ENCODE assay signal across 38 cellular contexts in the genomic region with DNA sequence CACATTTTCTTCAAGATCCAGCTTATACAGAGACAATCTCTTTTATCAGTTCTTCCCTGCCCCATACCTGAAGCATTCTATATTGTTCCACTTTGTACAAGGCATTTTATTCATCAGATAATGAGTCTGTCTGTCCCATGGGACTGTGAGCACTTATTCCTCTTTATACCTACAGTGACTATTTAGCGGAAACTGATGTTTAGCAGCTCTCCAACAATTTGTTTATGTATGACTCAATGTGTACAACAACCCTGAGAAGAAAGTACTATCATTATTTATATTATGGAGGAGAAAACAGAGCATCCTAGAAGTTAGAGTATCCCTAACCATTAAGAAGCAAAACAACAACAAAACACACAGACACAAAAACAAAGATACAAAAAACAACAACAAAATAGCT.
"Had no signal": no experiment of that assay in that cellular context is flagged by ENCODE, and none has a peak within 500 bp of the region (broad histone marks: within the 10 kb centered on the region; RNA-seq: fewer than 3 reads in every experiment).

No MANE protein-coding gene starts in this region.

- H3K9me3 ChIP-seq: MG63, Peyer's patch, SJSA1, SK-N-SH had no signal

- DNase-seq: activated CD4-positive, alpha-beta memory T cell treated with anti-CD3 and anti-CD28 coated beads, Interleukin-2, amount 10 ng/mL, durations not matched to agents 7 days and 5 days; activated CD4-positive, alpha-beta T cell treated with anti-CD3 and anti-CD28 coated beads for 1 hour; activated CD4-positive, alpha-beta T cell treated with anti-CD3 and anti-CD28 coated beads for 48 hours; activated CD4-positive, CD25-positive, alpha-beta regulatory T cell; activated CD8-positive, alpha-beta memory T cell treated with anti-CD3 and anti-CD28 coated beads for 24 hours; activated CD8-positive, alpha-beta memory T cell treated with anti-CD3 and anti-CD28 coated beads, Interleukin-2, amount 10 ng/mL, durations not matched to agents 7 days and 5 days; activated CD8-positive, alpha-beta memory T cell treated with anti-CD3 and anti-CD28 coated beads, Interleukin-2, amount 50 U/mL, for 48 hours; activated effector memory CD4-positive, alpha-beta T cell treated with Interleukin-2 at 50 U/mL for 16 hours; activated naive CD4-positive, alpha-beta T cell treated with anti-CD3 and anti-CD28 coated beads, Interleukin-2, amount 10 ng/mL, durations not matched to agents 7 days and 5 days; activated naive CD8-positive, alpha-beta T cell treated with anti-CD3 and anti-CD28 coated beads, Interleukin-2, amount 50 U/mL, for 24 hours; activated T-cell treated with anti-CD3 and anti-CD28 coated beads, Interleukin-2, amount 50 U/mL, for 48 hours; anterior cingulate cortex; caudate nucleus; cerebellar nuclear complex; Karpas-422; KBM-7; MG63; NCI-H1048; NCI-H1105 treated with DMSO at 0.1 percent for 48 hours; NCI-H146; NCI-H187; NCI-H2029 treated with DMSO at 0.1 percent for 48 hours; NCI-H345; NCI-H524 treated with DMSO at 0.1 percent for 48 hours; NCI-H748 treated with DMSO at 0.1 percent for 48 hours; NK-92 treated with Interleukin-12 subunit alpha and Interleukin-12 subunit beta, amount 100 ng/mL, for 24 hours; PC-3; Peyer's patch; RPMI8226; SHP77 treated with DMSO at 0.1 percent for 48 hours; SK-N-SH; T-helper 17 cell; T-helper 9 cell; WERI-Rb-1 had no signal

- FAIRE-seq: bronchial epithelial cell had no signal

- H3K27ac ChIP-seq: Peyer's patch, SJSA1, WERI-Rb-1 had no signal

- H3K4me1 ChIP-seq: Peyer's patch, SJSA1 had no signal

- H3K9ac ChIP-seq: SK-N-SH had no signal

- H3K4me2 ChIP-seq: SK-N-SH had no signal

- H3K27me3 ChIP-seq: MG63, Peyer's patch, SJSA1 had no signal

- H3K27me3 Mint-ChIP-seq: activated CD4-positive, alpha-beta memory T cell treated with anti-CD3 and anti-CD28 coated beads, Interleukin-2, amount 10 ng/mL, durations not matched to agents 7 days and 5 days; brain had no signal

- H3K36me3 Mint-ChIP-seq: activated CD8-positive, alpha-beta memory T cell treated with anti-CD3 and anti-CD28 coated beads, Interleukin-2, amount 10 ng/mL, durations not matched to agents 7 days and 5 days; activated naive CD4-positive, alpha-beta T cell treated with anti-CD3 and anti-CD28 coated beads, Interleukin-2, amount 10 ng/mL, durations not matched to agents 7 days and 5 days; activated naive CD8-positive, alpha-beta T cell; brain had no signal

- H3K36me3 ChIP-seq: MG63, Peyer's patch, SJSA1, WERI-Rb-1 had no signal

- H3K4me3 Mint-ChIP-seq: activated CD4-positive, alpha-beta memory T cell treated with anti-CD3 and anti-CD28 coated beads, Interleukin-2, amount 10 ng/mL, durations not matched to agents 7 days and 5 days; activated CD8-positive, alpha-beta memory T cell treated with anti-CD3 and anti-CD28 coated beads, Interleukin-2, amount 10 ng/mL, durations not matched to agents 7 days and 5 days; activated naive CD4-positive, alpha-beta T cell treated with anti-CD3 and anti-CD28 coated beads, Interleukin-2, amount 10 ng/mL, durations not matched to agents 7 days and 5 days; activated naive CD8-positive, alpha-beta T cell; activated naive CD8-positive, alpha-beta T cell treated with anti-CD3 and anti-CD28 coated beads, Interleukin-2, amount 50 U/mL, for 24 hours; brain; T-helper 17 cell had no signal

- H3K27ac Mint-ChIP-seq: activated CD4-positive, alpha-beta memory T cell treated with anti-CD3 and anti-CD28 coated beads, Interleukin-2, amount 10 ng/mL, durations not matched to agents 7 days and 5 days; activated CD8-positive, alpha-beta memory T cell treated with anti-CD3 and anti-CD28 coated beads, Interleukin-2, amount 10 ng/mL, durations not matched to agents 7 days and 5 days; activated naive CD4-positive, alpha-beta T cell treated with anti-CD3 and anti-CD28 coated beads, Interleukin-2, amount 10 ng/mL, durations not matched to agents 7 days and 5 days; activated naive CD8-positive, alpha-beta T cell; activated naive CD8-positive, alpha-beta T cell treated with anti-CD3 and anti-CD28 coated beads, Interleukin-2, amount 50 U/mL, for 24 hours; brain; T-helper 17 cell had no signal

- H3K9me3 Mint-ChIP-seq: activated CD4-positive, alpha-beta memory T cell treated with anti-CD3 and anti-CD28 coated beads, Interleukin-2, amount 10 ng/mL, durations not matched to agents 7 days and 5 days; activated naive CD4-positive, alpha-beta T cell treated with anti-CD3 and anti-CD28 coated beads, Interleukin-2, amount 10 ng/mL, durations not matched to agents 7 days and 5 days; activated naive CD8-positive, alpha-beta T cell treated with anti-CD3 and anti-CD28 coated beads, Interleukin-2, amount 50 U/mL, for 24 hours; brain had no signal

- ATAC-seq: activated CD8-positive, alpha-beta memory T cell treated with anti-CD3 and anti-CD28 coated beads, Interleukin-2, amount 10 ng/mL, durations not matched to agents 7 days and 5 days; activated naive CD8-positive, alpha-beta T cell treated with anti-CD3 and anti-CD28 coated beads, Interleukin-2, amount 50 U/mL, for 24 hours; PC-3; T-helper 17 cell had no signal

- H3K4me3 ChIP-seq: MG63, Peyer's patch, SJSA1 had no signal

- H3K4me1 Mint-ChIP-seq: activated CD4-positive, alpha-beta memory T cell treated with anti-CD3 and anti-CD28 coated beads, Interleukin-2, amount 10 ng/mL, durations not matched to agents 7 days and 5 days; activated CD8-positive, alpha-beta memory T cell treated with anti-CD3 and anti-CD28 coated beads, Interleukin-2, amount 10 ng/mL, durations not matched to agents 7 days and 5 days; activated naive CD4-positive, alpha-beta T cell treated with anti-CD3 and anti-CD28 coated beads, Interleukin-2, amount 10 ng/mL, durations not matched to agents 7 days and 5 days; activated naive CD8-positive, alpha-beta T cell treated with anti-CD3 and anti-CD28 coated beads, Interleukin-2, amount 50 U/mL, for 24 hours; brain; T-helper 17 cell had no signal
